19 cellular contexts compared by ENCODE assay signal in the genomic region with DNA sequence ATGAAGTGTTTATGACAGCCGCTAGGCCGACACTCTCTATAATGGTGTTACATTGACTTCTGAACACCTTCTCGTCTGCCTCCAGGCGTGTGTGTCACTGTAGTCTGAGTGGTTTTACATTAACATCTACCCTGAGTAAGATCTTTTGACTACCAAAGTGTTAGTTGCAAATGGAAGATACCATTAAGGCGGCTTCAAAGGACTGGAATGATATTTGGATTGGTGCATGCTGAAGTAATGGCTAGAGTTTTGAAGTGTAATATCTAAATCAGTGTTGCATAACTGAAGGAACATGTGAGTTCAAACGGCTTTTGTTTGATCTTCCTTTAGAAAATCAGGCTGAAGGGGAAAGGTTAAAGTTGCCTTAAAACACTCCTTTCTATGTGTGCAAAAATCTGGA. TPM values are rescaled to one million over a fixed set of nuclear protein-coding genes. Genes with fewer than 3 reads are reported as not detected.
DNase-seq lines count a peak whose midpoint lies in the region; ATAC-seq and TF ChIP-seq lines count a peak whose summit lies in the region.
"Had no signal": no experiment of that assay in that cellular context is flagged by ENCODE, and none has a peak within 500 bp of the region (broad histone marks: within the 10 kb centered on the region; RNA-seq: fewer than 3 reads in every experiment).

No MANE protein-coding gene starts in this region.

- H3K27ac ChIP-seq in mesenchymal stem cell (ENCODE audit: low read length, poor library complexity, severe bottlenecking), result no peak overlapping the region
- H3K27ac ChIP-seq: SJCRH30 had no signal

- no peak overlapping the region for H3K4me2 ChIP-seq in mesenchymal stem cell (ENCODE audit: low read length, poor library complexity, severe bottlenecking)

- no peak overlapping the region for H2AFZ ChIP-seq in mesenchymal stem cell (ENCODE audit: low read depth, low read length)

- peaks cover under 1% of the 10 kb centered on the region for H3K79me1 ChIP-seq in mesenchymal stem cell (replicated peaks; ENCODE audit: low read length, poor library complexity, severe bottlenecking)

- no peak for DNase-seq in natural killer cell
- no peak for DNase-seq in natural killer cell treated with Interleukin-12 subunit alpha and Interleukin-12 subunit beta and Interleukin-15 and Interleukin-18, amount 100 ng/mL, for 72 hours (ENCODE audit: low spot score)
- DNase-seq in choroid plexus epithelial cell (ENCODE audit: low read depth), result peak; percentile 36
- no peak for DNase-seq in mesenchymal stem cell
- DNase-seq in islet precursor cell, result no peak
- DNase-seq in DMS79 treated with DMSO at 0.1 percent for 48 hours (lab: John Stamatoyannopoulos, UW), result no peak
- DNase-seq: activated CD4-positive, alpha-beta T cell treated with anti-CD3 and anti-CD28 coated beads, Interleukin-2, amount 10 ng/mL, durations not matched to agents 24 days and 14 days; activated naive CD4-positive, alpha-beta T cell treated with anti-CD3 and anti-CD28 coated beads, Interleukin-2, amount 10 ng/mL, durations not matched to agents 7 days and 5 days; CD4-positive, alpha-beta memory T cell; cortex of kidney; kidney; NCI-H187; NCI-H524; posterior cingulate gyrus; SJCRH30; stimulated activated naive B cell treated with anti-CD40 and anti-IgM and Interleukin-4, amounts not matched to agents 10 μg/mL and 1 μg/mL and 100 μg/mL, for 72 hours had no signal

- H2BK15ac ChIP-seq in mesenchymal stem cell (ENCODE audit: low read depth, poor library complexity, severe bottlenecking), result no peak overlapping the region

- no peak overlapping the region for H2BK12ac ChIP-seq in mesenchymal stem cell (ENCODE audit: low read length in 2 of 2)

- H3K23ac ChIP-seq in mesenchymal stem cell (ENCODE audit: low read length in 2 of 2), result no peak overlapping the region

- H3K9me3 Mint-ChIP-seq in natural killer cell, result no peaks in the 10 kb centered on the region
- H3K9me3 Mint-ChIP-seq in natural killer cell treated with Interleukin-12 subunit alpha and Interleukin-12 subunit beta and Interleukin-15 and Interleukin-18, amount 100 ng/mL, for 72 hours, result no peaks in the 10 kb centered on the region
- H3K9me3 Mint-ChIP-seq: activated CD4-positive, alpha-beta T cell treated with anti-CD3 and anti-CD28 coated beads, Interleukin-2, amount 10 ng/mL, durations not matched to agents 24 days and 14 days; activated naive CD4-positive, alpha-beta T cell treated with anti-CD3 and anti-CD28 coated beads, Interleukin-2, amount 10 ng/mL, durations not matched to agents 7 days and 5 days; CD4-positive, alpha-beta memory T cell; type B pancreatic cell had no signal

- H3K27ac Mint-ChIP-seq in natural killer cell, result peak overlapping the region in 1 of 2 donors; percentile 40
- no peak overlapping the region for H3K27ac Mint-ChIP-seq in natural killer cell treated with Interleukin-12 subunit alpha and Interleukin-12 subunit beta and Interleukin-15 and Interleukin-18, amount 100 ng/mL, for 72 hours
- H3K27ac Mint-ChIP-seq: activated CD4-positive, alpha-beta T cell treated with anti-CD3 and anti-CD28 coated beads, Interleukin-2, amount 10 ng/mL, durations not matched to agents 24 days and 14 days; activated naive CD4-positive, alpha-beta T cell treated with anti-CD3 and anti-CD28 coated beads, Interleukin-2, amount 10 ng/mL, durations not matched to agents 7 days and 5 days; CD4-positive, alpha-beta memory T cell; stimulated activated naive B cell treated with anti-CD40 and anti-IgM and Interleukin-4, amounts not matched to agents 10 μg/mL and 1 μg/mL and 100 μg/mL, for 72 hours; type B pancreatic cell had no signal

- no peak overlapping the region for H3K18ac ChIP-seq in mesenchymal stem cell (ENCODE audit: low read depth in 1 of 2, low read length in 2 of 2)

- no peaks in the 10 kb centered on the region for H3K9me3 ChIP-seq in mesenchymal stem cell (ENCODE audit: control insufficient read depth, low read length)
- H3K9me3 ChIP-seq: SJCRH30 had no signal

- no peak overlapping the region for H3K14ac ChIP-seq in mesenchymal stem cell (ENCODE audit: low read length in 2 of 2)

- no peaks in the 10 kb centered on the region for H3K27me3 ChIP-seq in mesenchymal stem cell (ENCODE audit: control insufficient read depth in 1 of 2, insufficient read depth in 1 of 2, low read length in 2 of 2)
- H3K27me3 ChIP-seq: SJCRH30 had no signal

- H3K9ac ChIP-seq in mesenchymal stem cell (ENCODE audit: low read length), result peak overlapping the region; percentile 22

- TF ChIP-seq CTCF in natural killer cell (IDR thresholded peaks at IDR 0.05) (no peak), choroid plexus epithelial cell (conservative IDR thresholded peaks at IDR 0.05; ENCODE audit: low read depth, low read length) (no peak)

- H3K4ac ChIP-seq in mesenchymal stem cell (ENCODE audit: low read depth in 1 of 2, low read length in 2 of 2), result no peak overlapping the region

- H4K91ac ChIP-seq in mesenchymal stem cell (ENCODE audit: low read length), result no peak overlapping the region

- H3K36me3 Mint-ChIP-seq in natural killer cell, result no peaks in the 10 kb centered on the region
- no peaks in the 10 kb centered on the region for H3K36me3 Mint-ChIP-seq in natural killer cell treated with Interleukin-12 subunit alpha and Interleukin-12 subunit beta and Interleukin-15 and Interleukin-18, amount 100 ng/mL, for 72 hours
- H3K36me3 Mint-ChIP-seq: activated naive CD4-positive, alpha-beta T cell treated with anti-CD3 and anti-CD28 coated beads, Interleukin-2, amount 10 ng/mL, durations not matched to agents 7 days and 5 days had no signal

- H3K27me3 Mint-ChIP-seq in natural killer cell (ENCODE audit: low read depth in 2 of 2), result no peaks in the 10 kb centered on the region
- no peaks in the 10 kb centered on the region for H3K27me3 Mint-ChIP-seq in natural killer cell treated with Interleukin-12 subunit alpha and Interleukin-12 subunit beta and Interleukin-15 and Interleukin-18, amount 100 ng/mL, for 72 hours
- H3K27me3 Mint-ChIP-seq: activated naive CD4-positive, alpha-beta T cell treated with anti-CD3 and anti-CD28 coated beads, Interleukin-2, amount 10 ng/mL, durations not matched to agents 7 days and 5 days; CD4-positive, alpha-beta memory T cell; stimulated activated naive B cell treated with anti-CD40 and anti-IgM and Interleukin-4, amounts not matched to agents 10 μg/mL and 1 μg/mL and 100 μg/mL, for 72 hours; type B pancreatic cell had no signal

- H4K8ac ChIP-seq in mesenchymal stem cell (ENCODE audit: low read length), result no peak overlapping the region

- H2AK5ac ChIP-seq in mesenchymal stem cell (ENCODE audit: low read length, severe bottlenecking), result no peak overlapping the region

- no peaks in the 10 kb centered on the region for H3K4me1 ChIP-seq in mesenchymal stem cell (ENCODE audit: control insufficient read depth, insufficient read depth, low read depth, low read length)
- H3K4me1 ChIP-seq: SJCRH30 had no signal

- no peak overlapping the region for H3K4me3 Mint-ChIP-seq in natural killer cell
- H3K4me3 Mint-ChIP-seq in natural killer cell treated with Interleukin-12 subunit alpha and Interleukin-12 subunit beta and Interleukin-15 and Interleukin-18, amount 100 ng/mL, for 72 hours, result no peak overlapping the region
- H3K4me3 Mint-ChIP-seq: activated CD4-positive, alpha-beta T cell treated with anti-CD3 and anti-CD28 coated beads, Interleukin-2, amount 10 ng/mL, durations not matched to agents 24 days and 14 days; activated naive CD4-positive, alpha-beta T cell treated with anti-CD3 and anti-CD28 coated beads, Interleukin-2, amount 10 ng/mL, durations not matched to agents 7 days and 5 days; stimulated activated naive B cell treated with anti-CD40 and anti-IgM and Interleukin-4, amounts not matched to agents 10 μg/mL and 1 μg/mL and 100 μg/mL, for 72 hours; type B pancreatic cell had no signal

- ATAC-seq in natural killer cell (peak; percentile 55 to 72 (median 71)), GM21576 (IDR thresholded peaks at IDR 0.05; ENCODE audit: unreplicated experiment) (no peak), GM18870 (IDR thresholded peaks at IDR 0.05; ENCODE audit: unreplicated experiment) (no peak)
- ATAC-seq in natural killer cell treated with Interleukin-12 subunit alpha and Interleukin-12 subunit beta and Interleukin-15 and Interleukin-18, amount 100 ng/mL, for 72 hours, result no peak
- ATAC-seq: stimulated activated naive B cell treated with anti-CD40 and anti-IgM and Interleukin-4, amounts not matched to agents 10 μg/mL and 1 μg/mL and 100 μg/mL, for 72 hours had no signal

- no peak overlapping the region for H2BK5ac ChIP-seq in mesenchymal stem cell (ENCODE audit: low read depth, low read length, poor library complexity, severe bottlenecking)

- peaks cover 15 to 16% of the 10 kb centered on the region in 2 donors for H3K4me1 Mint-ChIP-seq in natural killer cell
- H3K4me1 Mint-ChIP-seq in natural killer cell treated with Interleukin-12 subunit alpha and Interleukin-12 subunit beta and Interleukin-15 and Interleukin-18, amount 100 ng/mL, for 72 hours (ENCODE audit: low read depth in 2 of 2), result peaks cover 11 to 15% of the 10 kb centered on the region in 2 donors
- H3K4me1 Mint-ChIP-seq: activated CD4-positive, alpha-beta T cell treated with anti-CD3 and anti-CD28 coated beads, Interleukin-2, amount 10 ng/mL, durations not matched to agents 24 days and 14 days had no signal

- WGBS in mesenchymal stem cell, result 93% methylated on average over 5 of the region's 6 CpGs

- no peak overlapping the region for H3K4me3 ChIP-seq in choroid plexus epithelial cell (ENCODE audit: low read depth, low read length)
- H3K4me3 ChIP-seq in mesenchymal stem cell (ENCODE audit: insufficient read depth in 1 of 2, low read depth in 1 of 2, low read length in 2 of 2), result no peak overlapping the region
- H3K4me3 ChIP-seq: SJCRH30 had no signal

- intact Hi-C loops in natural killer cell (cut with micrococcal nuclease), result loop anchor here (10.0 kb wide), 1 partner anchor 1105 kb away; no protein-coding TSS in a partner anchor

- no peaks in the 10 kb centered on the region for H3K36me3 ChIP-seq in mesenchymal stem cell (ENCODE audit: control insufficient read depth in 1 of 2, insufficient read depth in 2 of 2, low read depth in 1 of 2, low read length in 2 of 2)
- H3K36me3 ChIP-seq: SJCRH30 had no signal

- no peak overlapping the region for H2BK120ac ChIP-seq in mesenchymal stem cell (ENCODE audit: low read depth, low read length)

RNA-seq across cellular contexts. Expression of a gene that starts 52.2 kb away (rescaled TPM):
- total RNA-seq in natural killer cell, result 10 to 100 TPM; 60.5 to 87.8 (median 72.0) TPM
- 10 to 100 TPM; 19.5 to 26.4 TPM for total RNA-seq in natural killer cell treated with Interleukin-12 subunit alpha and Interleukin-12 subunit beta and Interleukin-15 and Interleukin-18, amount 100 ng/mL, for 72 hours
- 14.1 TPM for polyA plus RNA-seq in mesenchymal stem cell (2013, experiment 1 of 2)
- polyA plus RNA-seq in mesenchymal stem cell (2013, experiment 2 of 2), result 13.7 TPM

Comparison
In these comparisons a context has a peak if more than half of its experiments do, and no peak if none do; other contexts are left out.
1. ATAC-seq: peak in natural killer cell (3 of 3); none in natural killer cell treated with Interleukin-12 subunit alpha and Interleukin-12 subunit beta and Interleukin-15 and Interleukin-18, amount 100 ng/mL, for 72 hours (0 of 2), GM21576 (single experiment) and GM18870 (single experiment).